3 cellular contexts compared by ENCODE assay signal in the genomic region with DNA sequence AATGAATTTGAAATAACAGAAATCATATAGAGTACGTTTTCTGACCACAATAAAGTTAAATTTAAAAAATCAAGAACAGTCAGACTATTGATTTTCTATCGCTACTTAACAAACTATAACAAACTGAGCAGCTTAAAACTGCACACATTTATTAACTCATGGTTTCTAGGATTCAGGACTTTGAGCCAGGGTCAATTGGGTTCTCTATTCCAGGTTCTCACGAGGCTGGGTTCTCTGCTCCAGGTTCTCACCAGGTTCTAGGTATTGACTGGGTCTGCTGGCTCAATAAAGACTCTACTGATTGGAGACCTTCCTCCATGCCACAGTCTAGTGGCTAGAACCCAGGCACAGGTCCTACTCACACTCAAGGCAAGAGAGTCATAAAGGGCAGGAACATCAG.
TF ChIP-seq lines count a peak whose summit lies in the region.

No MANE protein-coding gene starts in this region.

TF ChIP-seq in liver, 16 proteins besides CTCF, POLR2A, EP300 and RAD21:
- no peak for TF ChIP-seq YY1 (IDR thresholded peaks at IDR 0.05)
- TF ChIP-seq SP1 (IDR thresholded peaks at IDR 0.05): no peak
- TF ChIP-seq, protein P1, sequence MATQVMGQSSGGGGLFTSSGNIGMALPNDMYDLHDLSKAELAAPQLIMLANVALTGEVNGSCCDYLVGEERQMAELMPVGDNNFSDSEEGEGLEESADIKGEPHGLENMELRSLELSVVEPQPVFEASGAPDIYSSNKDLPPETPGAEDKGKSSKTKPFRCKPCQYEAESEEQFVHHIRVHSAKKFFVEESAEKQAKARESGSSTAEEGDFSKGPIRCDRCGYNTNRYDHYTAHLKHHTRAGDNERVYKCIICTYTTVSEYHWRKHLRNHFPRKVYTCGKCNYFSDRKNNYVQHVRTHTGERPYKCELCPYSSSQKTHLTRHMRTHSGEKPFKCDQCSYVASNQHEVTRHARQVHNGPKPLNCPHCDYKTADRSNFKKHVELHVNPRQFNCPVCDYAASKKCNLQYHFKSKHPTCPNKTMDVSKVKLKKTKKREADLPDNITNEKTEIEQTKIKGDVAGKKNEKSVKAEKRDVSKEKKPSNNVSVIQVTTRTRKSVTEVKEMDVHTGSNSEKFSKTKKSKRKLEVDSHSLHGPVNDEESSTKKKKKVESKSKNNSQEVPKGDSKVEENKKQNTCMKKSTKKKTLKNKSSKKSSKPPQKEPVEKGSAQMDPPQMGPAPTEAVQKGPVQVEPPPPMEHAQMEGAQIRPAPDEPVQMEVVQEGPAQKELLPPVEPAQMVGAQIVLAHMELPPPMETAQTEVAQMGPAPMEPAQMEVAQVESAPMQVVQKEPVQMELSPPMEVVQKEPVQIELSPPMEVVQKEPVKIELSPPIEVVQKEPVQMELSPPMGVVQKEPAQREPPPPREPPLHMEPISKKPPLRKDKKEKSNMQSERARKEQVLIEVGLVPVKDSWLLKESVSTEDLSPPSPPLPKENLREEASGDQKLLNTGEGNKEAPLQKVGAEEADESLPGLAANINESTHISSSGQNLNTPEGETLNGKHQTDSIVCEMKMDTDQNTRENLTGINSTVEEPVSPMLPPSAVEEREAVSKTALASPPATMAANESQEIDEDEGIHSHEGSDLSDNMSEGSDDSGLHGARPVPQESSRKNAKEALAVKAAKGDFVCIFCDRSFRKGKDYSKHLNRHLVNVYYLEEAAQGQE (IDR thresholded peaks at IDR 0.05): no peak
- no peak for TF ChIP-seq FOXA2 (IDR thresholded peaks at IDR 0.05)
- peak in 1 of 2 donors; percentile 54 for TF ChIP-seq RXRA (IDR thresholded peaks at IDR 0.05)
- no peak for TF ChIP-seq EGR1 (IDR thresholded peaks at IDR 0.05; ENCODE audit: low read depth in 2 of 2)
- TF ChIP-seq, protein P2, sequence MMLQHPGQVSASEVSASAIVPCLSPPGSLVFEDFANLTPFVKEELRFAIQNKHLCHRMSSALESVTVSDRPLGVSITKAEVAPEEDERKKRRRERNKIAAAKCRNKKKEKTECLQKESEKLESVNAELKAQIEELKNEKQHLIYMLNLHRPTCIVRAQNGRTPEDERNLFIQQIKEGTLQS (IDR thresholded peaks at IDR 0.05): no peak
- no peak for TF ChIP-seq GABPA (IDR thresholded peaks at IDR 0.05 in 1 of 2, conservative IDR thresholded peaks at IDR 0.05 in 1 of 2)
- TF ChIP-seq JUND (IDR thresholded peaks at IDR 0.05): no peak
- peak; percentile 67 to 81 for TF ChIP-seq HNF4A (conservative IDR thresholded peaks at IDR 0.05)
- no peak for TF ChIP-seq NR2F2 (IDR thresholded peaks at IDR 0.05)
- TF ChIP-seq, protein P3, sequence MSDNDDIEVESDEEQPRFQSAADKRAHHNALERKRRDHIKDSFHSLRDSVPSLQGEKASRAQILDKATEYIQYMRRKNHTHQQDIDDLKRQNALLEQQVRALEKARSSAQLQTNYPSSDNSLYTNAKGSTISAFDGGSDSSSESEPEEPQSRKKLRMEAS (IDR thresholded peaks at IDR 0.05): no peak
- no peak for TF ChIP-seq TAF1 (conservative IDR thresholded peaks at IDR 0.05)
- TF ChIP-seq HNF4G (IDR thresholded peaks at IDR 0.05): peak; percentile 35
- TF ChIP-seq, protein P4, sequence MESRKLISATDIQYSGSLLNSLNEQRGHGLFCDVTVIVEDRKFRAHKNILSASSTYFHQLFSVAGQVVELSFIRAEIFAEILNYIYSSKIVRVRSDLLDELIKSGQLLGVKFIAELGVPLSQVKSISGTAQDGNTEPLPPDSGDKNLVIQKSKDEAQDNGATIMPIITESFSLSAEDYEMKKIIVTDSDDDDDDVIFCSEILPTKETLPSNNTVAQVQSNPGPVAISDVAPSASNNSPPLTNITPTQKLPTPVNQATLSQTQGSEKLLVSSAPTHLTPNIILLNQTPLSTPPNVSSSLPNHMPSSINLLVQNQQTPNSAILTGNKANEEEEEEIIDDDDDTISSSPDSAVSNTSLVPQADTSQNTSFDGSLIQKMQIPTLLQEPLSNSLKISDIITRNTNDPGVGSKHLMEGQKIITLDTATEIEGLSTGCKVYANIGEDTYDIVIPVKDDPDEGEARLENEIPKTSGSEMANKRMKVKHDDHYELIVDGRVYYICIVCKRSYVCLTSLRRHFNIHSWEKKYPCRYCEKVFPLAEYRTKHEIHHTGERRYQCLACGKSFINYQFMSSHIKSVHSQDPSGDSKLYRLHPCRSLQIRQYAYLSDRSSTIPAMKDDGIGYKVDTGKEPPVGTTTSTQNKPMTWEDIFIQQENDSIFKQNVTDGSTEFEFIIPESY (IDR thresholded peaks at IDR 0.05): no peak
- no peak for TF ChIP-seq FOXA1 (IDR thresholded peaks at IDR 0.05)

TF ChIP-seq in HepG2, 621 proteins besides CTCF, POLR2A, EP300 and RAD21:
- TF ChIP-seq, protein P5, sequence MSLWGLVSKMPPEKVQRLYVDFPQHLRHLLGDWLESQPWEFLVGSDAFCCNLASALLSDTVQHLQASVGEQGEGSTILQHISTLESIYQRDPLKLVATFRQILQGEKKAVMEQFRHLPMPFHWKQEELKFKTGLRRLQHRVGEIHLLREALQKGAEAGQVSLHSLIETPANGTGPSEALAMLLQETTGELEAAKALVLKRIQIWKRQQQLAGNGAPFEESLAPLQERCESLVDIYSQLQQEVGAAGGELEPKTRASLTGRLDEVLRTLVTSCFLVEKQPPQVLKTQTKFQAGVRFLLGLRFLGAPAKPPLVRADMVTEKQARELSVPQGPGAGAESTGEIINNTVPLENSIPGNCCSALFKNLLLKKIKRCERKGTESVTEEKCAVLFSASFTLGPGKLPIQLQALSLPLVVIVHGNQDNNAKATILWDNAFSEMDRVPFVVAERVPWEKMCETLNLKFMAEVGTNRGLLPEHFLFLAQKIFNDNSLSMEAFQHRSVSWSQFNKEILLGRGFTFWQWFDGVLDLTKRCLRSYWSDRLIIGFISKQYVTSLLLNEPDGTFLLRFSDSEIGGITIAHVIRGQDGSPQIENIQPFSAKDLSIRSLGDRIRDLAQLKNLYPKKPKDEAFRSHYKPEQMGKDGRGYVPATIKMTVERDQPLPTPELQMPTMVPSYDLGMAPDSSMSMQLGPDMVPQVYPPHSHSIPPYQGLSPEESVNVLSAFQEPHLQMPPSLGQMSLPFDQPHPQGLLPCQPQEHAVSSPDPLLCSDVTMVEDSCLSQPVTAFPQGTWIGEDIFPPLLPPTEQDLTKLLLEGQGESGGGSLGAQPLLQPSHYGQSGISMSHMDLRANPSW (CRISPR knock-in tag; IDR thresholded peaks at IDR 0.05; ENCODE audit: borderline replicate concordance): no peak

TF ChIP-seq in IMR-90, 13 proteins besides CTCF, POLR2A, EP300 and RAD21:
- no peak for TF ChIP-seq CHD1 (IDR thresholded peaks at IDR 0.05; ENCODE audit: low read depth, low read length)
- no peak for TF ChIP-seq MAFK (IDR thresholded peaks at IDR 0.05; ENCODE audit: low read depth, low read length)
- TF ChIP-seq, protein P6, sequence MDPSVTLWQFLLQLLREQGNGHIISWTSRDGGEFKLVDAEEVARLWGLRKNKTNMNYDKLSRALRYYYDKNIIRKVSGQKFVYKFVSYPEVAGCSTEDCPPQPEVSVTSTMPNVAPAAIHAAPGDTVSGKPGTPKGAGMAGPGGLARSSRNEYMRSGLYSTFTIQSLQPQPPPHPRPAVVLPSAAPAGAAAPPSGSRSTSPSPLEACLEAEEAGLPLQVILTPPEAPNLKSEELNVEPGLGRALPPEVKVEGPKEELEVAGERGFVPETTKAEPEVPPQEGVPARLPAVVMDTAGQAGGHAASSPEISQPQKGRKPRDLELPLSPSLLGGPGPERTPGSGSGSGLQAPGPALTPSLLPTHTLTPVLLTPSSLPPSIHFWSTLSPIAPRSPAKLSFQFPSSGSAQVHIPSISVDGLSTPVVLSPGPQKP (IDR thresholded peaks at IDR 0.05; ENCODE audit: borderline replicate concordance, low read depth, low read length): no peak
- TF ChIP-seq BHLHE40 (IDR thresholded peaks at IDR 0.05; ENCODE audit: low read depth, low read length): no peak
- no peak for TF ChIP-seq SMC3 (IDR thresholded peaks at IDR 0.05; ENCODE audit: low read depth, low read length)
TF ChIP-seq in IMR-90: peak in this region for 0.
